15 cellular contexts compared by ENCODE assay signal in genomic region chr1:232137066-232137465, GRCh38.
DNase-seq lines count a peak whose midpoint lies in the region; ATAC-seq and TF ChIP-seq lines count a peak whose summit lies in the region.
"Had no signal": no experiment of that assay in that cellular context is flagged by ENCODE, and none has a peak within 500 bp of the region (broad histone marks: within the 10 kb centered on the region; RNA-seq: fewer than 3 reads in every experiment).

No MANE protein-coding gene starts in this region.

- H3K9me3 ChIP-seq in neural progenitor cell (ENCODE audit: low read depth) (no peaks in the 10 kb centered on the region), heart right ventricle (peaks cover 0 to 23% (median 0%) of the 10 kb centered on the region in 11 donors)
- H3K9me3 ChIP-seq: HAP-1 had no signal

- no peak overlapping the region for H3K27ac Mint-ChIP-seq in stimulated activated naive CD8-positive, alpha-beta T cell treated with anti-CD3 and anti-CD28 coated beads, Interleukin-15, amount 100 ng/mL, for 72 hours
- no peak overlapping the region for H3K27ac Mint-ChIP-seq in neural progenitor cell
- H3K27ac Mint-ChIP-seq: CD14-positive monocyte; CD8-positive, alpha-beta T cell had no signal

- H3K4me1 ChIP-seq in neural progenitor cell (peaks cover 10% of the 10 kb centered on the region), heart right ventricle (peaks cover 0 to 1% (median 0%) of the 10 kb centered on the region in 9 donors)
- H3K4me1 ChIP-seq: Caco-2, HAP-1 had no signal

- no peaks in the 10 kb centered on the region for H4K20me1 ChIP-seq in neural progenitor cell (ENCODE audit: low read depth)

- WGBS in heart right ventricle, 2 donors: 63 to 78% methylated on average over 3 of the region's 3 CpGs

- DNase-seq in stimulated activated naive CD8-positive, alpha-beta T cell treated with anti-CD3 and anti-CD28 coated beads, Interleukin-15, amount 100 ng/mL, for 72 hours: no peak
- DNase-seq in stimulated activated naive CD8-positive, alpha-beta T cell treated with anti-CD3 and anti-CD28 coated beads, Interleukin-15, Interleukin-2, amounts not matched to agents 100 U/mL and 50 U/mL, for 24 hours: no peak
- DNase-seq in NCI-H69 (lab: John Stamatoyannopoulos, UW): peak; percentile 30
- no peak for DNase-seq in neural progenitor cell (ENCODE audit: low spot score)
- no peak for DNase-seq in activated CD4-positive, CD25-positive, alpha-beta regulatory T cell (lab: John Stamatoyannopoulos, UW)
- no peak for DNase-seq in heart right ventricle
- DNase-seq: Caco-2; CD8-positive, alpha-beta T cell; DND-41; GDM1; GOT3 had no signal

- no peak overlapping the region for H3K4me2 ChIP-seq in neural progenitor cell

- ATAC-seq in stimulated activated naive CD8-positive, alpha-beta T cell treated with anti-CD3 and anti-CD28 coated beads, Interleukin-15, amount 100 ng/mL, for 72 hours: peak; percentile 31
- ATAC-seq in stimulated activated naive CD8-positive, alpha-beta T cell treated with anti-CD3 and anti-CD28 coated beads, Interleukin-15, Interleukin-2, amounts not matched to agents 100 U/mL and 50 U/mL, for 24 hours: no peak
- ATAC-seq in HG02571 (IDR thresholded peaks at IDR 0.05; ENCODE audit: unreplicated experiment) (no peak), heart right ventricle (no peak)
- ATAC-seq: CD8-positive, alpha-beta T cell; HepG2 had no signal

- H3K36me3 ChIP-seq in neural progenitor cell (no peaks in the 10 kb centered on the region), heart right ventricle (no peaks in the 10 kb centered on the region)
- H3K36me3 ChIP-seq: HAP-1 had no signal

- intact Hi-C loops in heart right ventricle (cut with DNase I): no loop called here

- no peak for TF ChIP-seq CTCF in neural progenitor cell (IDR thresholded peaks at IDR 0.05)
- no peak for TF ChIP-seq CTCF in heart right ventricle (IDR thresholded peaks at IDR 0.05)

- peak overlapping the region; percentile 5 for H2AFZ ChIP-seq in neural progenitor cell (replicated peaks)

- peaks cover 8% of the 10 kb centered on the region for H3K4me1 Mint-ChIP-seq in stimulated activated naive CD8-positive, alpha-beta T cell treated with anti-CD3 and anti-CD28 coated beads, Interleukin-15, amount 100 ng/mL, for 72 hours
- peaks cover 10% of the 10 kb centered on the region for H3K4me1 Mint-ChIP-seq in neural progenitor cell
- H3K4me1 Mint-ChIP-seq: CD14-positive monocyte had no signal

- H3K9me3 Mint-ChIP-seq in stimulated activated naive CD8-positive, alpha-beta T cell treated with anti-CD3 and anti-CD28 coated beads, Interleukin-15, amount 100 ng/mL, for 72 hours: peaks cover 0 to 7% of the 10 kb centered on the region in 2 donors
- H3K9me3 Mint-ChIP-seq in neural progenitor cell: peaks cover 20% of the 10 kb centered on the region

- H3K4me3 Mint-ChIP-seq in stimulated activated naive CD8-positive, alpha-beta T cell treated with anti-CD3 and anti-CD28 coated beads, Interleukin-15, amount 100 ng/mL, for 72 hours: no peak overlapping the region
- H3K4me3 Mint-ChIP-seq in neural progenitor cell: no peak overlapping the region
- H3K4me3 Mint-ChIP-seq: CD14-positive monocyte; CD8-positive, alpha-beta T cell had no signal

- no peaks in the 10 kb centered on the region for H3F3A ChIP-seq in neural progenitor cell (ENCODE audit: low read depth)

- no peaks in the 10 kb centered on the region for H3K79me2 ChIP-seq in neural progenitor cell (ENCODE audit: low read depth)

- H3K4me3 ChIP-seq in neural progenitor cell (no peak overlapping the region), heart right ventricle (no peak overlapping the region)
- H3K4me3 ChIP-seq: HAP-1 had no signal

- H3K27ac ChIP-seq in neural progenitor cell (no peak overlapping the region), heart right ventricle (no peak overlapping the region)

- H3K27me3 Mint-ChIP-seq in stimulated activated naive CD8-positive, alpha-beta T cell treated with anti-CD3 and anti-CD28 coated beads, Interleukin-15, amount 100 ng/mL, for 72 hours: peaks cover 11% of the 10 kb centered on the region
- peaks cover 11% of the 10 kb centered on the region for H3K27me3 Mint-ChIP-seq in neural progenitor cell (ENCODE audit: insufficient read depth, low read depth)

- H3K9ac ChIP-seq in neural progenitor cell: no peak overlapping the region

- H3K27me3 ChIP-seq in neural progenitor cell (no peaks in the 10 kb centered on the region), heart right ventricle (no peaks in the 10 kb centered on the region)

- peaks cover 2% of the 10 kb centered on the region for H3K36me3 Mint-ChIP-seq in neural progenitor cell
- H3K36me3 Mint-ChIP-seq: CD14-positive monocyte; CD8-positive, alpha-beta T cell had no signal
